Comparison of ENCODE assay signal across 9 cellular contexts in the genomic region with DNA sequence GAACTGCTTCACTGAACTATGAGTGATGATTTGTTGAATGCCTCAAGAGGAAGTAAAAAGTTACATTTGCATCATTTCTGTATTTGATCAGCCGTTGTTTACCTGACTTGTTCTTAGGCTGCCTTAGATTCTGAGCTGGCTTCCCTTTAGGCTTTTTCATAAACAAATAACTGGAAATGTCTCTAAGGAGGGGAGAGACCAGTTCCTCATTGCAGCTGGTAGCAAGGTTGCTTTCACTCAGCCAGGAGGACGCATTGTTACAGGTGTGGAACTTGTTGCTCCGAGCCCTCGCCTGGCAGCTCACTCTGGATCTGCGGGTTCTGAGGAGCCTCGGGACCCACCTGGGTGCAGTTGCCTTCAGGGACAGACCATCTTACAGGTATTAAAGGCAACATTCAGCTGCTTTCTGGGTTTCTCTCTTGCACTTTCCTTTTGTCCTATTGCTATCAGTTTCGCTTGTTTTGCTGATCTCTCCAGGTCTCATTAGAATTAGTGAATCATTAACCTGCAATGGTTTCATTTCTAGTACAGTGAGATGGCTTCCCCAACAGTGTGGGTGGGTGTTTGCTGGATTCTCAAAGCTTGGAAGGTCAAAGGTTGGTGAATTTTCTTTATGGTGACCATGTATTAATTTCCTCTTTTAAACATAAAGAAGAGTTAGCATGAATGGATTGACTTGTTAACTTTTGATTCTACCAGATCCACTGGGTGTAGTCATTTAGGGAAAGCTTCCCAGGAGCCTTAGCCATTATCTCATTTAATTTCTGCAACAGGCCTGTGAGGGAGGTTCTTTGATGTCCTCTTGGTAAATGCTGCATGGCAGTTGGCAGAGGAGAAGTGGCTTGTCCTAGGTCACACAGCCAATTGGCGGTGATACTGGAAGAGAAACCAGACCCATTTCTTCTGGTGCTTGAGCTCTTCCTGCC. TPM values are rescaled to one million over a fixed set of nuclear protein-coding genes. Genes with fewer than 3 reads are reported as not detected.
DNase-seq lines count a peak whose midpoint lies in the region; ATAC-seq and TF ChIP-seq lines count a peak whose summit lies in the region.
"Had no signal": no experiment of that assay in that cellular context is flagged by ENCODE, and none has a peak within 500 bp of the region (broad histone marks: within the 10 kb centered on the region; RNA-seq: fewer than 3 reads in every experiment).

A gene with protein sequence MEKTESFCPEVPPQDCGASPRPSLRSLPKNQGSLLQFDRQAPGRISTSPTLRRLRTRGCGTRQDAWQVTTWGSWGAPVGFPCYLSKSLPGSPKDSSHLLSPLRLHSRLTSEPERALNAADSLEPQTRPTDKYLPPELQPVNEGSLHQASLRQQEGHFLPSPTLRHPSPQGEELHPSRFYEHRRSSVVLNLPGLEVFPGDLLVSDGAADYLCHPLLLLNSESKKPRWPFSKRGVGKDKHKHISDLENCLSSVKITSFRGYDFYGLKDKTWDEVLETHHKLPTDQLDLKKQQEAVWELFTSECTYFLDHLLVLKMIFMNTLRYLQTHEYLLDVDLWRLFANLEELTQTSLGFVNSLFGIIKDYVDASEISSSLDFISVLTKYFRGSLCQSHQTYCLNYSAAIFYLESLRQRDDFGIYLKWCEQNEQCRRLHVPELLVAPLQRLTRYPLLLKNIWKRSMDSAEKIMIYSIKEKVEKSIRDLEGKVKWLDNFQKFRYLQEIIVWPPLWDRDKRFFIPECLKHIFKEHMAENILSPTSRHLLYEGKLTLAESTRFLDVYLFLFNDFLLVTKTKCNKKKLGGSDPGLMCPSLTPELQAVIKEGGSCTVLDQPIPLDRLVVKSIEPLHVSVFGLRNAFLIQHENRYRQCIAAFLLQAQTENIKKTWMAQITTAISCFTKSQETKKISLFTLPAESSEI (plus strand): TSS at position 236 of the 926 bp plus-strand sequence. CDS start 3,643 bp downstream, outside the sequence.

- TF ChIP-seq RAD21 in liver (IDR thresholded peaks at IDR 0.05): no peak

- no peaks in the 10 kb centered on the region for H3K36me3 ChIP-seq in liver (ENCODE audit: control insufficient read depth in 4 of 4, insufficient read depth in 3 of 4, low read depth in 1 of 4, low read length in 3 of 4)

- WGBS in liver: 31% methylated on average over 8 of the region's 8 CpGs

- H3K9me3 ChIP-seq in liver (ENCODE audit: control insufficient read depth in 4 of 4, low read length in 3 of 4): no peaks in the 10 kb centered on the region

- peaks cover 0 to 16% (median 4%) of the 10 kb centered on the region in 4 donors for H3K4me1 ChIP-seq in liver (ENCODE audit: control insufficient read depth in 4 of 4, insufficient read depth in 4 of 4, low read length in 3 of 4)

- CTCF ChIA-PET in HEK293T (lab: Yijun Ruan, JAX): no interaction called here

- peak within 1 kb of the TSS; percentile 30 to 94 for H3K9ac ChIP-seq in liver (ENCODE audit: low read depth in 1 of 2, low read length in 2 of 2)

- no peaks in the 10 kb centered on the region for H3K27me3 ChIP-seq in liver (ENCODE audit: control insufficient read depth in 4 of 4, insufficient read depth in 4 of 4, low read length in 3 of 4)

- no peak for TF ChIP-seq CTCF in liver (IDR thresholded peaks at IDR 0.05; ENCODE audit: low read depth, low read length, missing input control)

- POLR2A ChIA-PET in HEK293T (lab: Yijun Ruan, JAX): no interaction called here

- peak; percentile 44 for DNase-seq in HuH-7.5 (ENCODE audit: low spot score)
- DNase-seq in NCI-H2029 treated with DMSO at 0.1 percent for 48 hours (lab: John Stamatoyannopoulos, UW): no peak
- DNase-seq in HEK293T (ENCODE audit: extremely low spot score): no peak
- DNase-seq in effector CD8-positive, alpha-beta T cell (lab: John Stamatoyannopoulos, UW): no peak
- DNase-seq in activated naive CD4-positive, alpha-beta T cell treated with anti-CD3 and anti-CD28 coated beads, Interleukin-2, amount 50 U/mL, for 16 hours: no peak

- peak within 1 kb of the TSS; percentile 90 to 97 for H3K27ac ChIP-seq in liver (ENCODE audit: low read depth in 1 of 2, low read length in 2 of 2)

- peak; percentile 90 for ATAC-seq in GM18502 (IDR thresholded peaks at IDR 0.05; ENCODE audit: poor library complexity, unreplicated experiment)
- ATAC-seq in GM21619 (IDR thresholded peaks at IDR 0.05; ENCODE audit: unreplicated experiment): peak; percentile 89

- H3K4me3 ChIP-seq in liver (ENCODE audit: low read depth in 1 of 3, low read length in 3 of 3): peak within 1 kb of the TSS; percentile 53 to 94 (median 87)

TF ChIP-seq in liver, 16 proteins besides CTCF, POLR2A, EP300 and RAD21 (continues in another document):
- TF ChIP-seq JUND (IDR thresholded peaks at IDR 0.05) (no peak), GABPA (IDR thresholded peaks at IDR 0.05 in 1 of 2, conservative IDR thresholded peaks at IDR 0.05 in 1 of 2) (no peak), YY1 (IDR thresholded peaks at IDR 0.05) (peak; percentile 90), FOXA1 (IDR thresholded peaks at IDR 0.05) (no peak), EGR1 (IDR thresholded peaks at IDR 0.05; ENCODE audit: low read depth in 2 of 2) (peak in 1 of 2 donors; percentile 30), HNF4A (conservative IDR thresholded peaks at IDR 0.05) (peak; percentile 20 to 31), SP1 (IDR thresholded peaks at IDR 0.05) (peak; percentile 41), TAF1 (conservative IDR thresholded peaks at IDR 0.05) (peak; percentile 55), FOXA2 (IDR thresholded peaks at IDR 0.05) (no peak), RXRA (IDR thresholded peaks at IDR 0.05) (no peak)
- TF ChIP-seq, protein P1, sequence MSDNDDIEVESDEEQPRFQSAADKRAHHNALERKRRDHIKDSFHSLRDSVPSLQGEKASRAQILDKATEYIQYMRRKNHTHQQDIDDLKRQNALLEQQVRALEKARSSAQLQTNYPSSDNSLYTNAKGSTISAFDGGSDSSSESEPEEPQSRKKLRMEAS (IDR thresholded peaks at IDR 0.05): peak; percentile 10
- TF ChIP-seq, protein P2, sequence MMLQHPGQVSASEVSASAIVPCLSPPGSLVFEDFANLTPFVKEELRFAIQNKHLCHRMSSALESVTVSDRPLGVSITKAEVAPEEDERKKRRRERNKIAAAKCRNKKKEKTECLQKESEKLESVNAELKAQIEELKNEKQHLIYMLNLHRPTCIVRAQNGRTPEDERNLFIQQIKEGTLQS (IDR thresholded peaks at IDR 0.05): no peak

TF ChIP-seq in HEK293T, 16 proteins besides CTCF, POLR2A, EP300 and RAD21:
- TF ChIP-seq SUZ12 (IDR thresholded peaks at IDR 0.05): no peak
- no peak for TF ChIP-seq TARDBP (IDR thresholded peaks at IDR 0.05)
- TF ChIP-seq ZNF384 (IDR thresholded peaks at IDR 0.05): no peak
TF ChIP-seq in HEK293T: peak in this region for 0.

RNA-seq across cellular contexts. Expression of the gene that starts here (rescaled TPM):
- under 1 TPM; 0.17 to 0.28 TPM for total RNA-seq in liver
- under 1 TPM; 0.08 TPM for polyA plus RNA-seq in liver
- total RNA-seq: HT1080 had no signal
